1 cellular context compared by ENCODE assay signal in genomic region chr19:38647368-38647965, GRCh38.
TF ChIP-seq lines count a peak whose summit lies in the region.

ACTN4 (plus strand) TSS chr19:38647649; CDS start chr19:38647746, 97 bp downstream.

TF ChIP-seq in GM23338, 12 proteins besides CTCF, POLR2A, EP300 and RAD21 (continued from another document):
- TF ChIP-seq REST (IDR thresholded peaks at IDR 0.05; ENCODE audit: unreplicated experiment) (peak; percentile 20), POLR2AphosphoS5 (IDR thresholded peaks at IDR 0.05; ENCODE audit: low read depth) (peak; percentile 95)
